ENCODE assay signal across 1 cellular context in genomic region chr15:36914466-36914865, GRCh38.
TF ChIP-seq lines count a peak whose summit lies in the region.

No MANE protein-coding gene starts in this region.

TF ChIP-seq in HepG2, 621 proteins besides CTCF, POLR2A, EP300 and RAD21 (continued from another document):
- TF ChIP-seq ZNF280D (CRISPR knock-in tag; IDR thresholded peaks at IDR 0.05) (no peak), ZSCAN5A (CRISPR knock-in tag; IDR thresholded peaks at IDR 0.05; ENCODE audit: borderline replicate concordance) (no peak), ZNF790 (CRISPR knock-in tag; IDR thresholded peaks at IDR 0.05; ENCODE audit: borderline replicate concordance) (no peak), FOXK1 (CRISPR knock-in tag; IDR thresholded peaks at IDR 0.05; ENCODE audit: borderline replicate concordance, low read depth) (no peak), SOX6 (IDR thresholded peaks at IDR 0.05) (no peak), SOX6 (CRISPR knock-in tag; IDR thresholded peaks at IDR 0.05) (no peak), MYPOP (CRISPR knock-in tag; IDR thresholded peaks at IDR 0.05) (no peak), MAFF (IDR thresholded peaks at IDR 0.05; ENCODE audit: low read depth, low read length) (no peak)
